In genomic region chr1:76426606-76427005, GRCh38 we compare ENCODE assay signal across 18 cellular contexts.
DNase-seq lines count a peak whose midpoint lies in the region; ATAC-seq and TF ChIP-seq lines count a peak whose summit lies in the region.
"Had no signal": no experiment of that assay in that cellular context is flagged by ENCODE, and none has a peak within 500 bp of the region (broad histone marks: within the 10 kb centered on the region; RNA-seq: fewer than 3 reads in every experiment).

No MANE protein-coding gene starts in this region.

- no peak overlapping the region for H2AK9ac ChIP-seq in IMR-90 (replicated peaks; ENCODE audit: low read depth, low read length, poor library complexity)

- no peaks in the 10 kb centered on the region for H3K79me1 ChIP-seq in IMR-90 (ENCODE audit: low read depth in 1 of 2, low read length in 2 of 2)
- no peaks in the 10 kb centered on the region for H3K79me1 ChIP-seq in trophoblast cell (ENCODE audit: low read length)

- no peak overlapping the region for H3K18ac ChIP-seq in IMR-90 (ENCODE audit: low read depth, low read length)
- no peak overlapping the region for H3K18ac ChIP-seq in trophoblast cell (ENCODE audit: low read length)

- H3K4me3 Mint-ChIP-seq in activated CD4-positive, alpha-beta T cell treated with anti-CD3 and anti-CD28 coated beads, Interleukin-2, amount 10 ng/mL, durations not matched to agents 24 days and 14 days = no peak overlapping the region
- no peak overlapping the region for H3K4me3 Mint-ChIP-seq in activated naive CD8-positive, alpha-beta T cell treated with anti-CD3 and anti-CD28 coated beads for 36 hours

- CTCF ChIA-PET in IMR-90 (lab: Yijun Ruan, JAX) = no interaction called here

- H2BK120ac ChIP-seq in IMR-90 (ENCODE audit: low read depth, low read length) (no peak overlapping the region), trophoblast cell (ENCODE audit: insufficient read depth, low read length, poor library complexity) (no peak overlapping the region)

- H2BK15ac ChIP-seq in IMR-90 (ENCODE audit: low read depth, low read length) = no peak overlapping the region

- H3K9ac ChIP-seq in IMR-90 (ENCODE audit: low read depth, low read length) (no peak overlapping the region), trophoblast cell (ENCODE audit: low read length) (no peak overlapping the region)

- no peaks in the 10 kb centered on the region for H3K9me1 ChIP-seq in IMR-90 (ENCODE audit: insufficient read depth, low read length)

- no peak overlapping the region for H4K5ac ChIP-seq in IMR-90 (ENCODE audit: low read depth, low read length)

- H2AK5ac ChIP-seq in IMR-90 (ENCODE audit: low read depth, low read length) (no peak overlapping the region), trophoblast cell (ENCODE audit: low read length) (no peak overlapping the region)

- H3K56ac ChIP-seq in IMR-90 (ENCODE audit: extremely low read depth, insufficient read depth, low read length) = no peak overlapping the region

- H3K27ac ChIP-seq in IMR-90 (ENCODE audit: insufficient read depth, low read length) = no peak overlapping the region
- H3K27ac ChIP-seq in brain microvascular endothelial cell = no peak overlapping the region
- no peak overlapping the region for H3K27ac ChIP-seq in trophoblast cell (ENCODE audit: low read depth, low read length)
- H3K27ac ChIP-seq: A549, C4-2B had no signal

- H3K14ac ChIP-seq in IMR-90 (replicated peaks; ENCODE audit: low read depth, low read length) = no peak overlapping the region
- H3K14ac ChIP-seq in trophoblast cell (ENCODE audit: low read length) = no peak overlapping the region

- no peak overlapping the region for H2BK20ac ChIP-seq in IMR-90 (ENCODE audit: low read depth, low read length)

- H3K4me1 Mint-ChIP-seq in activated CD4-positive, alpha-beta T cell treated with anti-CD3 and anti-CD28 coated beads, Interleukin-2, amount 10 ng/mL, durations not matched to agents 24 days and 14 days = no peaks in the 10 kb centered on the region
- peaks cover 3% of the 10 kb centered on the region for H3K4me1 Mint-ChIP-seq in activated naive CD8-positive, alpha-beta T cell treated with anti-CD3 and anti-CD28 coated beads for 36 hours
- H3K4me1 Mint-ChIP-seq: CD4-positive, alpha-beta memory T cell had no signal

- no peaks in the 10 kb centered on the region for H3K9me3 ChIP-seq in IMR-90 (ENCODE audit: control insufficient read depth, insufficient read depth, low read length)
- no peaks in the 10 kb centered on the region for H3K9me3 ChIP-seq in trophoblast cell (ENCODE audit: insufficient read depth, low read depth, low read length)
- H3K9me3 ChIP-seq: A549, BE2C had no signal

- H3K23ac ChIP-seq in IMR-90 (ENCODE audit: low read depth, low read length) = no peak overlapping the region
- H3K23ac ChIP-seq in trophoblast cell (ENCODE audit: low read length) = no peak overlapping the region

- no peak overlapping the region for H4K91ac ChIP-seq in IMR-90 (ENCODE audit: insufficient read depth, low read depth, low read length)
- H4K91ac ChIP-seq in trophoblast cell (ENCODE audit: low read depth, low read length) = no peak overlapping the region

- H3K4me3 ChIP-seq in IMR-90 (ENCODE audit: insufficient read depth, low read depth, low read length) = no peak overlapping the region
- H3K4me3 ChIP-seq in brain microvascular endothelial cell (ENCODE audit: low read depth, low read length) = no peak overlapping the region
- no peak overlapping the region for H3K4me3 ChIP-seq in trophoblast cell (ENCODE audit: low read depth, low read length)
- H3K4me3 ChIP-seq: A549 had no signal

- H3K4me1 ChIP-seq in IMR-90 (ENCODE audit: control insufficient read depth, insufficient read depth, low read length) (0 out of 2 replicates have a peak, but pooled peaks cover 2% of the 10 kb centered on the region), trophoblast cell (ENCODE audit: control insufficient read depth in 1 of 2, insufficient read depth in 2 of 2, low read length in 2 of 2) (no peaks in the 10 kb centered on the region)
- H3K4me1 ChIP-seq: A549, BE2C had no signal

- H4K20me1 ChIP-seq in IMR-90 (ENCODE audit: insufficient read depth, low read length) = no peaks in the 10 kb centered on the region

- H3K36me3 Mint-ChIP-seq in activated CD4-positive, alpha-beta T cell treated with anti-CD3 and anti-CD28 coated beads, Interleukin-2, amount 10 ng/mL, durations not matched to agents 24 days and 14 days (ENCODE audit: low read depth) = no peaks in the 10 kb centered on the region
- no peaks in the 10 kb centered on the region for H3K36me3 Mint-ChIP-seq in activated naive CD8-positive, alpha-beta T cell treated with anti-CD3 and anti-CD28 coated beads for 36 hours
- H3K36me3 Mint-ChIP-seq: CD4-positive, alpha-beta memory T cell had no signal

- no peak for TF ChIP-seq POLR2A in IMR-90 (IDR thresholded peaks at IDR 0.05; ENCODE audit: low read depth, low read length)

- H3K27me3 Mint-ChIP-seq in activated CD4-positive, alpha-beta T cell treated with anti-CD3 and anti-CD28 coated beads, Interleukin-2, amount 10 ng/mL, durations not matched to agents 24 days and 14 days = peaks cover 2% of the 10 kb centered on the region
- H3K27me3 Mint-ChIP-seq in activated naive CD8-positive, alpha-beta T cell treated with anti-CD3 and anti-CD28 coated beads for 36 hours = no peaks in the 10 kb centered on the region
- H3K27me3 Mint-ChIP-seq: CD4-positive, alpha-beta memory T cell; IgD-negative memory B cell had no signal

- no peak overlapping the region for H2AFZ ChIP-seq in IMR-90 (replicated peaks; ENCODE audit: low read length, poor library complexity)
- H2AFZ ChIP-seq in trophoblast cell (ENCODE audit: insufficient read depth, low read length, poor library complexity) = no peak overlapping the region

- H3K9me3 Mint-ChIP-seq in activated CD4-positive, alpha-beta T cell treated with anti-CD3 and anti-CD28 coated beads, Interleukin-2, amount 10 ng/mL, durations not matched to agents 24 days and 14 days = peaks cover 4% of the 10 kb centered on the region
- no peaks in the 10 kb centered on the region for H3K9me3 Mint-ChIP-seq in activated naive CD8-positive, alpha-beta T cell treated with anti-CD3 and anti-CD28 coated beads for 36 hours

- H2BK12ac ChIP-seq in trophoblast cell (ENCODE audit: low read length) = no peak overlapping the region

- TF ChIP-seq CTCF in IMR-90 (conservative IDR thresholded peaks at IDR 0.05; ENCODE audit: low read depth, low read length) (no peak), brain microvascular endothelial cell (IDR thresholded peaks at IDR 0.05; ENCODE audit: low read depth, low read length, missing control alignments) (no peak)

- H3K79me2 ChIP-seq in trophoblast cell (ENCODE audit: control insufficient read depth, insufficient read depth, low read length, poor library complexity) = peaks cover 2% of the 10 kb centered on the region

- H3K36me3 ChIP-seq in IMR-90 (ENCODE audit: control insufficient read depth, insufficient read depth, low read length) (no peaks in the 10 kb centered on the region), brain microvascular endothelial cell (replicated peaks) (no peaks in the 10 kb centered on the region), trophoblast cell (ENCODE audit: control insufficient read depth in 1 of 2, insufficient read depth in 2 of 2, low read length in 2 of 2) (no peaks in the 10 kb centered on the region)
- H3K36me3 ChIP-seq: BE2C had no signal

- no peak overlapping the region for H3K27ac Mint-ChIP-seq in activated CD4-positive, alpha-beta T cell treated with anti-CD3 and anti-CD28 coated beads, Interleukin-2, amount 10 ng/mL, durations not matched to agents 24 days and 14 days
- no peak overlapping the region for H3K27ac Mint-ChIP-seq in activated naive CD8-positive, alpha-beta T cell treated with anti-CD3 and anti-CD28 coated beads for 36 hours
- H3K27ac Mint-ChIP-seq: CD4-positive, alpha-beta memory T cell had no signal

- H3K27me3 ChIP-seq in IMR-90 (ENCODE audit: control insufficient read depth, insufficient read depth, low read length) (no peaks in the 10 kb centered on the region), brain microvascular endothelial cell (replicated peaks) (no peaks in the 10 kb centered on the region), trophoblast cell (ENCODE audit: insufficient read depth, low read length) (no peaks in the 10 kb centered on the region)
- H3K27me3 ChIP-seq: BE2C had no signal

- POLR2A ChIA-PET in IMR-90 (lab: Charles Lee; ENCODE audit: unreplicated experiment) = no interaction called here

- H4K8ac ChIP-seq in IMR-90 (ENCODE audit: low read depth in 2 of 2, low read length in 2 of 2) (no peak overlapping the region), trophoblast cell (ENCODE audit: low read depth, low read length) (no peak overlapping the region)

- H2BK5ac ChIP-seq in IMR-90 (ENCODE audit: low read depth, low read length, poor library complexity, severe bottlenecking) (no peak overlapping the region), trophoblast cell (ENCODE audit: low read depth, low read length, poor library complexity) (no peak overlapping the region)

- no CpG with 5 or more reads among the region's 4 CpGs for WGBS in IMR-90 (ENCODE audit: extremely low coverage in 2 of 2, insufficient read length in 1 of 2), 2 experiments
- no CpG with 5 or more reads among the region's 4 CpGs for WGBS in trophoblast cell (ENCODE audit: extremely low coverage, insufficient coverage, insufficient read length)

- no peak overlapping the region for H4K12ac ChIP-seq in trophoblast cell (ENCODE audit: low read depth, low read length)

- no peak for TF ChIP-seq RAD21 in IMR-90 (IDR thresholded peaks at IDR 0.05; ENCODE audit: low read length)

- no peak overlapping the region for H3K4me2 ChIP-seq in IMR-90 (ENCODE audit: low read depth, low read length)
- no peak overlapping the region for H3K4me2 ChIP-seq in trophoblast cell (ENCODE audit: low read length)
- H3K4me2 ChIP-seq: A549 had no signal

- DNase-seq in IMR-90 = peak; percentile 28
- DNase-seq in brain microvascular endothelial cell = peak; percentile 31
- DNase-seq in fibroblast of peridontal ligament (ENCODE audit: extremely low read depth) = peak; percentile 29
- DNase-seq in trophoblast cell = peak; percentile 18 to 61
- DNase-seq in stimulated activated CD4-positive, alpha-beta T cell treated with anti-CD3 and anti-CD28 coated beads, Interleukin-4, amount 100 ng/mL, for 4 hours = no peak
- DNase-seq in activated CD4-positive, alpha-beta T cell treated with anti-CD3 and anti-CD28 coated beads, Interleukin-2, amount 10 ng/mL, durations not matched to agents 24 days and 14 days = no peak
- DNase-seq in activated naive CD8-positive, alpha-beta T cell treated with anti-CD3 and anti-CD28 coated beads for 36 hours = no peak
- DNase-seq: BE2C; CD4-positive, alpha-beta memory T cell; COR-L47; DMS153; DMS79 treated with DMSO at 0.1 percent for 48 hours; EL; GDM1 had no signal

- H3K4ac ChIP-seq in IMR-90 (ENCODE audit: low read depth, low read length) = no peak overlapping the region
- no peak overlapping the region for H3K4ac ChIP-seq in trophoblast cell (ENCODE audit: low read depth, low read length)

- no TSS peak for BruUV-seq in IMR-90 (replicated peaks; lab: Mats Ljungman, UMichigan)

- in situ Hi-C loops in IMR-90 (cut with MboI; ENCODE audit: low sequenced_read_pairs) (no loop called here), brain microvascular endothelial cell (cut with HindIII; ENCODE audit: low pct_ligation_motif_present, low sequenced_read_pairs) (no loop called here)

- dilution Hi-C loops in IMR-90 (cut with HindIII; ENCODE audit: low sequenced_read_pairs, unreplicated experiment) = no loop called here

- ATAC-seq in IMR-90 (ENCODE audit: low read depth) (no peak), SK-N-SH treated with all-trans-retinoic acid at 6 μM for 48 hours (no peak)
- ATAC-seq: A549 had no signal

- intact Hi-C loops in IMR-90 (cut with micrococcal nuclease) = no loop called here
- intact Hi-C loops in activated CD4-positive, alpha-beta T cell treated with anti-CD3 and anti-CD28 coated beads, Interleukin-2, amount 10 ng/mL, durations not matched to agents 24 days and 14 days (cut with micrococcal nuclease) = loop anchor here (10.0 kb wide), 1 partner anchor 272 kb away; no protein-coding TSS in a partner anchor

Comparison
In these comparisons a context has a peak if more than half of its experiments do, and no peak if none do; other contexts are left out.
1. DNase-seq: peak in IMR-90 (single experiment), brain microvascular endothelial cell (single experiment), fibroblast of peridontal ligament (single experiment) and trophoblast cell (2 of 2); none in stimulated activated CD4-positive, alpha-beta T cell treated with anti-CD3 and anti-CD28 coated beads, Interleukin-4, amount 100 ng/mL, for 4 hours (0 of 2), activated CD4-positive, alpha-beta T cell treated with anti-CD3 and anti-CD28 coated beads, Interleukin-2, amount 10 ng/mL, durations not matched to agents 24 days and 14 days (single experiment) and activated naive CD8-positive, alpha-beta T cell treated with anti-CD3 and anti-CD28 coated beads for 36 hours (single experiment).